Comparison of ENCODE assay signal across 8 cellular contexts in genomic region chr1:41666991-41667631, GRCh38.
A peak's percentile ranks its signal among the peaks of the same experiment; 100 is the strongest.
DNase-seq lines count a peak whose midpoint lies in the region; ATAC-seq, FAIRE-seq and TF ChIP-seq lines count a peak whose summit lies in the region.
"Had no signal": no experiment of that assay in that cellular context is flagged by ENCODE, and none has a peak within 500 bp of the region (broad histone marks: within the 10 kb centered on the region; RNA-seq: fewer than 3 reads in every experiment).

No MANE protein-coding gene starts in this region.

- no peak overlapping the region for H3K4me3 ChIP-seq in uterus
- H3K4me3 ChIP-seq: SJSA1 had no signal

- no peaks in the 10 kb centered on the region for H3K9me3 ChIP-seq in uterus
- H3K9me3 ChIP-seq: SJSA1 had no signal

- no peak overlapping the region for H3K27ac ChIP-seq in uterus
- H3K27ac ChIP-seq: SJSA1 had no signal

- H3K4me1 ChIP-seq in uterus, result peaks cover 0 to 5% of the 10 kb centered on the region in 2 donors

- no peak for DNase-seq in GM19239 (ENCODE audit: insufficient read length, low spot score)
- DNase-seq in HTR-8/SVneo (ENCODE audit: insufficient read length, low spot score), result no peak
- DNase-seq in activated CD8-positive, alpha-beta memory T cell treated with anti-CD3 and anti-CD28 coated beads, Interleukin-2, amount 50 U/mL, for 24 hours (ENCODE audit: extremely low read depth), result peak; percentile 55
- DNase-seq in memory B cell (ENCODE audit: low spot score in 2 of 2), result peak; percentile 57 to 63
- no peak for DNase-seq in NCI-H1417 treated with DMSO at 0.1 percent for 48 hours (lab: John Stamatoyannopoulos, UW)
- DNase-seq in uterus, result no peak
- DNase-seq in HUDEP-2 (lab: John Stamatoyannopoulos, UW; ENCODE audit: unreplicated experiment in 76 of 76), result no peak

- no peak for TF ChIP-seq CTCF in uterus (IDR thresholded peaks at IDR 0.05)

- TF ChIP-seq POLR2A in uterus (IDR thresholded peaks at IDR 0.05), result no peak

- H3K36me3 ChIP-seq in uterus, result no peaks in the 10 kb centered on the region
- H3K36me3 ChIP-seq: SJSA1 had no signal

- no peaks in the 10 kb centered on the region for H3K9me3 Mint-ChIP-seq in memory B cell

- H3K27me3 ChIP-seq in uterus, result no peaks in the 10 kb centered on the region
- H3K27me3 ChIP-seq: SJSA1 had no signal

- FAIRE-seq in GM19239 (lab: Jason Lieb, UNC) (peak; percentile 78), HTR-8/SVneo (lab: Jason Lieb, UNC) (peak; percentile 23)

- H3K27ac Mint-ChIP-seq in memory B cell, result peak overlapping the region; percentile 78

- peaks cover 55% of the 10 kb centered on the region for H3K4me1 Mint-ChIP-seq in memory B cell

- no peaks in the 10 kb centered on the region for H3K27me3 Mint-ChIP-seq in memory B cell

- peak; percentile 82 for ATAC-seq in memory B cell (ENCODE audit: low read depth)

- H3K4me3 Mint-ChIP-seq in memory B cell, result peak overlapping the region; percentile 42

- intact Hi-C loops in uterus (cut with DNase I; ENCODE audit: low total_unique reads), result no loop called here

- H3K36me3 Mint-ChIP-seq in memory B cell, result no peaks in the 10 kb centered on the region

Comparison
In these comparisons a context has a peak if more than half of its experiments do, and no peak if none do; other contexts are left out.
1. DNase-seq: peak in activated CD8-positive, alpha-beta memory T cell treated with anti-CD3 and anti-CD28 coated beads, Interleukin-2, amount 50 U/mL, for 24 hours (single experiment) and memory B cell (2 of 2); none in GM19239 (single experiment), HTR-8/SVneo (single experiment), NCI-H1417 treated with DMSO at 0.1 percent for 48 hours (single experiment), uterus (0 of 2) and HUDEP-2 (0 of 76).